In the genomic region with DNA sequence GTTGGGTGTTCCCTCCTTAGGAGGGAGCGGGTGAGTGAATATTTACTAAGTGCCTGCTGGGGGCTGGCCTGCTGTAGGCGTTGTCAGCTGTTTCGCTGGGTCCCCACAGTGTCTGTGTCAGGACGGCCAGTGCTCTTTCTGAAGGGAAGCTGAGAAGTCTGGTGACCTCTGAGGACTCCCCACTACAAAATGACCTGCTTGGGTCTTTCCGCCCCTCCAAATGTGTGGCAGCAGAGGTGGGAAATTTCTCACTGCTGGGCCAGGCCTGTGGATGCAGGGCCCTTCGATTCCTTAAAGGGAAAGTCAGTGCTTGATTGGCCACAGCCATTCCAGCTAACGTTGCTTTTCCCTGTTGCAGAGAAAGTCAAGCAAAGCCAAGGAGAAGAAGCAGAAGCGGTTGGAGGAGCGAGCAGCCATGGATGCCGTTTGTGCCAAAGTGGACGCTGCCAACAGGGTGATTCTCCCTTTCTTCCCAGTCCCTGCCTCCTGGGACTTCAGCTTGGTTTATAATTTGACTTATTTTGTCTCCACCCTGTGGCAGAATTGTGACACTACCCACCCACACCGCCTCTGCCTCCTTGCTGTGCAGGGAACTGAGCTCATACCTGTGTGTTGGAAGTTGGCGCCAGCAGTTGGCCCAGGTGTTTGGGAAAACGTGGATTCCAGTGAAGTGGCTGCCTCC, we compare ENCODE assay signal across 8 cellular contexts. TPM values are rescaled to one million over a fixed set of nuclear protein-coding genes. Genes with fewer than 3 reads are reported as not detected.
A peak's percentile ranks its signal among the peaks of the same experiment; 100 is the strongest.
DNase-seq lines count a peak whose midpoint lies in the region; ATAC-seq and TF ChIP-seq lines count a peak whose summit lies in the region.

No MANE protein-coding gene starts in this region.

- no peak for TF ChIP-seq POLR2A in gastrocnemius medialis (IDR thresholded peaks at IDR 0.05)

- in situ Hi-C loops in gastrocnemius medialis (cut with MboI; ENCODE audit: low sequenced_read_pairs in 4 of 4): loop anchor here (5.0 to 10.0 kb wide), 4 partner anchors 103 to 181 kb away; a partner anchor contains a TSS

- H3K4me3 ChIP-seq in gastrocnemius medialis: peak overlapping the region; percentile 21 to 43 (median 36)

- H3K27me3 ChIP-seq in gastrocnemius medialis: no peaks in the 10 kb centered on the region

- H3K4me1 ChIP-seq in gastrocnemius medialis: peaks cover 24 to 25% of the 10 kb centered on the region in 2 donors

- H3K9me3 Mint-ChIP-seq in T-helper 2 cell treated with Interferon-gamma antibody and Interleukin-4, amounts not matched to agents 5 μg/mL and 100 μg/mL, for 36 hours: no peaks in the 10 kb centered on the region
- H3K9me3 Mint-ChIP-seq in MCF 10A (ENCODE audit: unreplicated experiment): no peaks in the 10 kb centered on the region

- H3K27me3 Mint-ChIP-seq in T-helper 2 cell treated with Interferon-gamma antibody and Interleukin-4, amounts not matched to agents 5 μg/mL and 100 μg/mL, for 36 hours (ENCODE audit: low read depth): no peaks in the 10 kb centered on the region
- H3K27me3 Mint-ChIP-seq in MCF 10A (ENCODE audit: insufficient read depth, unreplicated experiment): no peaks in the 10 kb centered on the region

- intact Hi-C loops in MCF 10A (cut with micrococcal nuclease) (loop anchor here (1.0 to 10.0 kb wide), 3 partner anchors 108 to 311 kb away; a partner anchor contains a TSS), gastrocnemius medialis (cut with DNase I; ENCODE audit: low total_unique reads) (loop anchor here (1.0 to 10.0 kb wide), 5 partner anchors 27 to 271 kb away; a partner anchor contains a TSS)

- no peak overlapping the region for H3K27ac Mint-ChIP-seq in T-helper 2 cell treated with Interferon-gamma antibody and Interleukin-4, amounts not matched to agents 5 μg/mL and 100 μg/mL, for 36 hours
- no peak overlapping the region for H3K27ac Mint-ChIP-seq in MCF 10A (ENCODE audit: low read depth, unreplicated experiment)

- H3K36me3 ChIP-seq in gastrocnemius medialis: no peaks in the 10 kb centered on the region

- H3K36me3 Mint-ChIP-seq in T-helper 2 cell treated with Interferon-gamma antibody and Interleukin-4, amounts not matched to agents 5 μg/mL and 100 μg/mL, for 36 hours (ENCODE audit: low read depth): peaks cover 14% of the 10 kb centered on the region
- peaks cover 40% of the 10 kb centered on the region for H3K36me3 Mint-ChIP-seq in MCF 10A (ENCODE audit: insufficient read depth, unreplicated experiment)

- H3K4me3 Mint-ChIP-seq in T-helper 2 cell treated with Interferon-gamma antibody and Interleukin-4, amounts not matched to agents 5 μg/mL and 100 μg/mL, for 36 hours: no peak overlapping the region
- H3K4me3 Mint-ChIP-seq in MCF 10A (ENCODE audit: unreplicated experiment): no peak overlapping the region

- CTCF ChIA-PET in MCF 10A (lab: Yijun Ruan, JAX): interaction anchor here (0.5 to 8.3 kb wide), 52 partner anchors 9 to 466 kb away, joined by 3 to 241 read pairs (median 4); a partner anchor contains a TSS

- peak; percentile 63 for TF ChIP-seq CTCF in MCF 10A (IDR thresholded peaks at IDR 0.05; ENCODE audit: unreplicated experiment)
- peak; percentile 79 to 90 (median 85) for TF ChIP-seq CTCF in gastrocnemius medialis (IDR thresholded peaks at IDR 0.05 in 4 of 5, conservative IDR thresholded peaks at IDR 0.05 in 1 of 5)

- POLR2A ChIA-PET in MCF 10A (lab: Yijun Ruan, JAX): interaction anchor here (0.7 to 3.9 kb wide), 6 partner anchors 29 to 389 kb away, joined by 3 to 37 read pairs (median 5); a partner anchor contains a TSS

- no peaks in the 10 kb centered on the region for H3K9me3 ChIP-seq in gastrocnemius medialis

- no TSS peak for BruUV-seq in MCF 10A (replicated peaks; lab: Mats Ljungman, UMichigan)

- H3K4me1 Mint-ChIP-seq in T-helper 2 cell treated with Interferon-gamma antibody and Interleukin-4, amounts not matched to agents 5 μg/mL and 100 μg/mL, for 36 hours (ENCODE audit: low read depth): peaks cover 7% of the 10 kb centered on the region
- H3K4me1 Mint-ChIP-seq in MCF 10A (ENCODE audit: insufficient read depth, unreplicated experiment): no peaks in the 10 kb centered on the region

- ATAC-seq in gastrocnemius medialis (peak; percentile 88), HG03175 (IDR thresholded peaks at IDR 0.05; ENCODE audit: unreplicated experiment) (no peak)

- H3K27ac ChIP-seq in gastrocnemius medialis: peak overlapping the region; percentile 77 to 91 (median 84)

- peak; percentile 54 to 77 for DNase-seq in NCI-H524 (lab: John Stamatoyannopoulos, UW)
- no peak for DNase-seq in NCI-H524 treated with DMSO at 0.1 percent for 48 hours (lab: John Stamatoyannopoulos, UW)
- peak; percentile 62 to 88 (median 71) for DNase-seq in NCI-H1417 (lab: John Stamatoyannopoulos, UW)
- peak; percentile 29 for DNase-seq in T-helper 2 cell treated with Interferon-gamma antibody and Interleukin-4, amounts not matched to agents 5 μg/mL and 100 μg/mL, for 36 hours (ENCODE audit: low spot score)
- peak; percentile 75 for DNase-seq in MCF 10A (ENCODE audit: unreplicated experiment)
- peak; percentile 80 for DNase-seq in iPS-NIHi7 (ENCODE audit: extremely low spot score)
- peak; percentile 65 to 78 for DNase-seq in gastrocnemius medialis

RNA-seq across cellular contexts. Expression of a gene that starts 6.8 kb away (rescaled TPM):
- total RNA-seq in MCF 10A (2022): 11.7 and 13.4 TPM in 2 replicates
- 10 to 100 TPM in 1 of 4 donors, 1 to 10 TPM in 3; 4.9 to 11.4 (median 6.5) TPM for total RNA-seq in gastrocnemius medialis

RNA-seq across cellular contexts. Expression of a gene that starts 28.7 kb away (rescaled TPM):
- total RNA-seq in MCF 10A (2022) (0.15 TPM in 1 of 2 replicates, not detected in the other), gastrocnemius medialis (1 to 10 TPM in 1 of 4 donors, under 1 TPM in 3; 0.25 to 1.5 (median 0.45) TPM)

RNA-seq across cellular contexts. Expression of a gene that starts 28.8 kb away (rescaled TPM):
- 461 and 466 TPM in 2 replicates for total RNA-seq in MCF 10A (2022)
- total RNA-seq in gastrocnemius medialis: 1,000 to 10,000 TPM in 2 of 4 donors, 100 to 1,000 TPM in 2; 812 to 1,326 (median 983) TPM

RNA-seq across cellular contexts. Expression of a gene that starts 40.6 kb away (rescaled TPM):
- total RNA-seq in MCF 10A (2022): 50.9 and 56.0 TPM in 2 replicates
- total RNA-seq in gastrocnemius medialis: 10 to 100 TPM; 48.0 to 70.3 (median 59.5) TPM
